Comparison of ENCODE assay signal across 8 cellular contexts in genomic region chr10:89414146-89414878, GRCh38. TPM values are rescaled to one million over a fixed set of nuclear protein-coding genes. Genes with fewer than 3 reads are reported as not detected.
DNase-seq lines count a peak whose midpoint lies in the region; ATAC-seq and TF ChIP-seq lines count a peak whose summit lies in the region.

Gene IFIT5 (plus strand): TSS chr10:89414568. CDS start chr10:89414799, 231 bp downstream.

- H3K27ac ChIP-seq in gastrocnemius medialis: peak within 1 kb of the TSS; percentile 78 to 88 (median 83)

- in situ Hi-C loops in GM13977 (cut with MboI; ENCODE audit: low pct_unique_long_range_greater_than_20kb, low sequenced_read_pairs, unreplicated experiment) (no loop called here), gastrocnemius medialis (cut with MboI; ENCODE audit: low sequenced_read_pairs in 4 of 4) (no loop called here)

- H3K4me1 ChIP-seq in gastrocnemius medialis: peaks cover 5 to 17% of the 10 kb centered on the region in 2 donors

- H3K4me3 ChIP-seq in iPS-11a (ENCODE audit: low read depth, low read length) (peak within 1 kb of the TSS; percentile 80), gastrocnemius medialis (peak within 1 kb of the TSS; percentile 76 to 85 (median 80))

- intact Hi-C loops in gastrocnemius medialis (cut with DNase I; ENCODE audit: low total_unique reads): loop anchor here (2.0 kb wide), 1 partner anchor 40 kb away; no protein-coding TSS in a partner anchor

- no peaks in the 10 kb centered on the region for H3K27me3 ChIP-seq in gastrocnemius medialis

- TF ChIP-seq CTCF in GM13977 (IDR thresholded peaks at IDR 0.05; ENCODE audit: extremely low read depth, insufficient read depth, missing control alignments): no peak
- TF ChIP-seq CTCF in gastrocnemius medialis (IDR thresholded peaks at IDR 0.05 in 4 of 5, conservative IDR thresholded peaks at IDR 0.05 in 1 of 5): no peak

- DNase-seq in GM13977 (ENCODE audit: low spot score) (peak; percentile 82), NCI-H1694 (lab: John Stamatoyannopoulos, UW) (peak; percentile 50), UCSD-AML1 (lab: John Stamatoyannopoulos, UW; ENCODE audit: unreplicated experiment) (peak; percentile 77), brain pericyte (ENCODE audit: low read depth, low spot score) (peak; percentile 40), gastrocnemius medialis (peak; percentile 46 to 57), GF-D8 (lab: John Stamatoyannopoulos, UW) (no peak)

- TF ChIP-seq POLR2A in gastrocnemius medialis (IDR thresholded peaks at IDR 0.05): peak; percentile 35 to 55

- H3K9me3 ChIP-seq in gastrocnemius medialis: no peaks in the 10 kb centered on the region

- no peaks in the 10 kb centered on the region for H3K36me3 ChIP-seq in gastrocnemius medialis

- ATAC-seq in HG02642 (IDR thresholded peaks at IDR 0.05; ENCODE audit: poor library complexity, unreplicated experiment) (peak; percentile 78), gastrocnemius medialis (peak; percentile 87 to 91)

RNA-seq across cellular contexts. Expression of gene IFIT5, which starts in this region (rescaled TPM):
- total RNA-seq in gastrocnemius medialis: 1 to 10 TPM; 2.4 to 5.5 (median 3.3) TPM
